In genomic region chr5:141419074-141419880, GRCh38 we compare ENCODE assay signal across 1 cellular context.
TF ChIP-seq lines count a peak whose summit lies in the region.

No MANE protein-coding gene starts in this region.

TF ChIP-seq in endothelial cell of umbilical vein, 7 proteins besides CTCF, POLR2A, EP300 and RAD21:
- TF ChIP-seq MAX (IDR thresholded peaks at IDR 0.05; ENCODE audit: insufficient read depth, insufficient read length), result no peak
- no peak for TF ChIP-seq JUN (IDR thresholded peaks at IDR 0.05; ENCODE audit: borderline replicate concordance, insufficient read depth, insufficient read length, low read depth)
- TF ChIP-seq FOS (IDR thresholded peaks at IDR 0.05; ENCODE audit: borderline replicate concordance, insufficient read depth, low read length), result no peak
- no peak for TF ChIP-seq POLR2AphosphoS5 (IDR thresholded peaks at IDR 0.05; ENCODE audit: insufficient read depth, low read depth, low read length)
- no peak for TF ChIP-seq GATA2 (IDR thresholded peaks at IDR 0.05; ENCODE audit: insufficient read depth, insufficient read length, low read depth, low read length)
- no peak for TF ChIP-seq MYC (IDR thresholded peaks at IDR 0.05; ENCODE audit: low read depth, low read length)
- peak; percentile 93 for TF ChIP-seq EZH2 (IDR thresholded peaks at IDR 0.05; ENCODE audit: borderline replicate concordance, low read depth, low read length, severe bottlenecking)
